8 cellular contexts compared by ENCODE assay signal in genomic region chr19:55255618-55256423, GRCh38. TPM values are rescaled to one million over a fixed set of nuclear protein-coding genes. Genes with fewer than 3 reads are reported as not detected.
DNase-seq lines count a peak whose midpoint lies in the region; ATAC-seq and TF ChIP-seq lines count a peak whose summit lies in the region.

No MANE protein-coding gene starts in this region.

- intact Hi-C loops in HCT116 (cut with micrococcal nuclease): loop anchor here (5.0 kb wide), 1 partner anchor 89 kb away; the partner anchor contains the start of gene DNAAF3

- no peak for DNase-seq in AG04449 (ENCODE audit: low read depth, low spot score)
- DNase-seq in HCT116 (ENCODE audit: low read depth, low spot score): no peak
- peak; percentile 46 to 62 for DNase-seq in activated CD4-positive, alpha-beta T cell treated with anti-CD3 and anti-CD28 coated beads for 4 hours
- DNase-seq in stimulated activated CD4-positive, alpha-beta T cell treated with anti-CD3 and anti-CD28 coated beads, Interleukin-15, amount 100 ng/mL, for 24 hours: peak; percentile 82
- DNase-seq in superior temporal gyrus (ENCODE audit: extremely low spot score): no peak
- DNase-seq in HT-29 (ENCODE audit: low spot score): no peak

- H4K20me1 ChIP-seq in HCT116 (ENCODE audit: insufficient read depth): no peaks in the 10 kb centered on the region

- no peaks in the 10 kb centered on the region for H3K27me3 ChIP-seq in HCT116 (ENCODE audit: insufficient read depth, low read length)
- H3K27me3 ChIP-seq in esophagus (ENCODE audit: control insufficient read depth in 1 of 2, insufficient read depth in 2 of 2, low read length in 2 of 2): no peaks in the 10 kb centered on the region

- H3K79me2 ChIP-seq in HCT116 (ENCODE audit: insufficient read depth, low read length): peaks cover 79% of the 10 kb centered on the region

- no peak overlapping the region for H3K9ac ChIP-seq in HCT116 (ENCODE audit: low read length)

- H3K4me2 ChIP-seq in HCT116 (ENCODE audit: low read length): peak overlapping the region; percentile 98

- H3K4me1 ChIP-seq in HCT116 (ENCODE audit: control insufficient read depth in 1 of 2, insufficient read depth in 2 of 2, low read length in 2 of 2): peaks cover 20 to 41% of the 10 kb centered on the region in 2 experiments
- H3K4me1 ChIP-seq in esophagus (ENCODE audit: control insufficient read depth in 2 of 2, insufficient read depth in 2 of 2, low read length in 1 of 2): peaks cover 21 to 29% of the 10 kb centered on the region in 2 donors

- RAD21 ChIA-PET in HCT116 (lab: Charles Lee; ENCODE audit: low non-redundant PET in 1 of 2, low total read pairs in 2 of 2, uncharacterized antibody in 2 of 2, unreplicated experiment in 2 of 2): no interaction called here

- H2AFZ ChIP-seq in HCT116 (ENCODE audit: low read depth, low read length, poor library complexity, severe bottlenecking): no peak overlapping the region

- CTCF ChIA-PET in AG04449 (lab: Yijun Ruan, JAX): interaction anchor here (0.7 to 2.1 kb wide), 5 partner anchors 12 to 115 kb away, joined by 3 to 8 read pairs (median 4); no protein-coding TSS in a partner anchor
- CTCF ChIA-PET in HCT116 (lab: Charles Lee): no interaction called here

- no peak for ATAC-seq in HCT116
- ATAC-seq in GM18861 (IDR thresholded peaks at IDR 0.05; ENCODE audit: unreplicated experiment): no peak

- WGBS in esophagus, 2 donors: 44 to 48% methylated on average over 17 of the region's 17 CpGs

- H3K9me3 ChIP-seq in HCT116 (ENCODE audit: control insufficient read depth in 1 of 2, insufficient read depth in 1 of 2, low read depth in 1 of 2, low read length in 2 of 2) (no peaks in the 10 kb centered on the region), esophagus (ENCODE audit: control insufficient read depth in 2 of 2, insufficient read depth in 1 of 2, low read depth in 1 of 2, low read length in 1 of 2) (no peaks in the 10 kb centered on the region)

- H3K36me3 ChIP-seq in HCT116 (ENCODE audit: control insufficient read depth in 1 of 2, insufficient read depth in 2 of 2, low read length in 2 of 2) (peaks cover 0 to 9% of the 10 kb centered on the region in 2 experiments; a peak in 3 of 4 replicates), esophagus (ENCODE audit: control insufficient read depth in 2 of 2, insufficient read depth in 2 of 2, low read length in 1 of 2) (peaks cover 0 to 8% of the 10 kb centered on the region in 2 donors)

- no peak for TF ChIP-seq CTCF in AG04449 (IDR thresholded peaks at IDR 0.05; ENCODE audit: insufficient read depth, low read length, missing control alignments)
- TF ChIP-seq CTCF in HCT116 (IDR thresholded peaks at IDR 0.05 in 2 of 3, conservative IDR thresholded peaks at IDR 0.05 in 1 of 3; ENCODE audit: borderline replicate concordance in 1 of 3, insufficient read depth in 1 of 3, low read depth in 2 of 3, low read length in 2 of 3): no peak

- POLR2A ChIA-PET in AG04449 (lab: Yijun Ruan, JAX): interaction anchor here (1.0 kb wide), 1 partner anchor 8 kb away, joined by 3 read pairs; no protein-coding TSS in a partner anchor
- POLR2A ChIA-PET in HCT116 (lab: Charles Lee): interaction anchor here (1.2 kb wide), 1 partner anchor 45 kb away, joined by 3 read pairs; no protein-coding TSS in a partner anchor

- no peak for TF ChIP-seq RAD21 in HCT116 (IDR thresholded peaks at IDR 0.05; ENCODE audit: low read depth)

- no peak overlapping the region for H3K27ac ChIP-seq in HCT116 (ENCODE audit: low read depth, low read length)
- peak overlapping the region; percentile 17 to 66 for H3K27ac ChIP-seq in esophagus (ENCODE audit: low read depth in 2 of 2, low read length in 1 of 2)

- no peaks in the 10 kb centered on the region for H3K9me2 ChIP-seq in HCT116 (ENCODE audit: insufficient read depth)

- BruUV-seq in HCT116 (replicated peaks; lab: Mats Ljungman, UMichigan): no TSS peak

- peak overlapping the region; percentile 20 for H3K4me3 ChIP-seq in AG04449 (ENCODE audit: low read depth, low read length)
- no peak overlapping the region for H3K4me3 ChIP-seq in HCT116 (replicated peaks in 1 of 2; ENCODE audit: low read depth in 1 of 2, low read length in 2 of 2)
- peak overlapping the region; percentile 11 to 27 for H3K4me3 ChIP-seq in esophagus (ENCODE audit: low read depth in 1 of 2, low read length in 2 of 2)

- TF ChIP-seq POLR2A in HCT116 (IDR thresholded peaks at IDR 0.05; ENCODE audit: borderline replicate concordance, extremely low read depth, insufficient read depth, insufficient read length): no peak

TF ChIP-seq in HCT116, 20 proteins besides CTCF, POLR2A, EP300 and RAD21:
- no peak for TF ChIP-seq SP1 (IDR thresholded peaks at IDR 0.05; ENCODE audit: low read depth)
- no peak for TF ChIP-seq EZH2phosphoT487 (IDR thresholded peaks at IDR 0.05; ENCODE audit: borderline replicate concordance)
- no peak for TF ChIP-seq MAX (IDR thresholded peaks at IDR 0.05)
- no peak for TF ChIP-seq ZNF274 (IDR thresholded peaks at IDR 0.05; ENCODE audit: low read depth, low read length)
- no peak for TF ChIP-seq ATF3 (IDR thresholded peaks at IDR 0.05)
- no peak for TF ChIP-seq SRF (IDR thresholded peaks at IDR 0.05; ENCODE audit: low read depth)
- TF ChIP-seq FOSL1 (IDR thresholded peaks at IDR 0.05; ENCODE audit: low read depth): no peak
- no peak for TF ChIP-seq SIN3A (IDR thresholded peaks at IDR 0.05; ENCODE audit: low read depth)
- TF ChIP-seq POLR2AphosphoS5 (IDR thresholded peaks at IDR 0.05; ENCODE audit: low read depth, low read length): no peak
- TF ChIP-seq ELF1 (IDR thresholded peaks at IDR 0.05; ENCODE audit: borderline replicate concordance, low read depth): no peak
- TF ChIP-seq ZBTB33 (IDR thresholded peaks at IDR 0.05; ENCODE audit: extremely low read depth, insufficient replicate concordance, low read length): no peak
- no peak for TF ChIP-seq JUND (IDR thresholded peaks at IDR 0.05)
- no peak for TF ChIP-seq TCF7L2 (IDR thresholded peaks at IDR 0.05; ENCODE audit: borderline replicate concordance, extremely low read depth, insufficient read depth, insufficient read length)
- TF ChIP-seq YY1 (IDR thresholded peaks at IDR 0.05; ENCODE audit: extremely low read depth, insufficient replicate concordance, low read depth, low read length): no peak
- no peak for TF ChIP-seq EGR1 (IDR thresholded peaks at IDR 0.05; ENCODE audit: low read depth)

RNA-seq across cellular contexts. Expression of gene PPP6R1, which starts 3.0 kb away (rescaled TPM):
- 96.7 TPM for total RNA-seq in HCT116 (2021; ENCODE audit: unreplicated experiment)
- polyA plus RNA-seq in HCT116 (2012): 67.9 and 75.2 TPM in 2 replicates
- polyA plus RNA-seq in esophagus: 10 to 100 TPM; 29.8 to 30.6 TPM
- total RNA-seq in HT-29 (2014; rRNA removed; shearing (Covaris generic)): 111 and 131 TPM in 2 replicates

RNA-seq across cellular contexts. Expression of gene HSPBP1, which starts 24.1 kb away (rescaled TPM):
- 63.0 TPM for total RNA-seq in HCT116 (2021; ENCODE audit: unreplicated experiment)
- 49.1 and 50.2 TPM in 2 replicates for polyA plus RNA-seq in HCT116 (2012)
- 10 to 100 TPM; 30.9 to 44.9 TPM for polyA plus RNA-seq in esophagus
- total RNA-seq in HT-29 (2014; rRNA removed; shearing (Covaris generic)): 173 and 177 TPM in 2 replicates

RNA-seq across cellular contexts. Expression of gene TMEM86B, which starts 27.3 kb away (rescaled TPM):
- 10.6 TPM for total RNA-seq in HCT116 (2021; ENCODE audit: unreplicated experiment)
- polyA plus RNA-seq in HCT116 (2012): 6.4 and 7.6 TPM in 2 replicates
- 1 to 10 TPM; 2.3 to 6.0 TPM for polyA plus RNA-seq in esophagus
- 9.9 and 10.6 TPM in 2 replicates for total RNA-seq in HT-29 (2014; rRNA removed; shearing (Covaris generic))

RNA-seq across cellular contexts. Expression of gene BRSK1, which starts 28.0 kb away (rescaled TPM):
- total RNA-seq in HCT116 (2021; ENCODE audit: unreplicated experiment): 33.3 TPM
- 37.7 and 47.8 TPM in 2 replicates for polyA plus RNA-seq in HCT116 (2012)
- 1 to 10 TPM in 1 of 2 donors, under 1 TPM in 1; 0.96 to 1.0 TPM for polyA plus RNA-seq in esophagus
- 0.37 and 1.9 TPM in 2 replicates for total RNA-seq in HT-29 (2014; rRNA removed; shearing (Covaris generic))

RNA-seq across cellular contexts. Expression of gene PTPRH, which starts 46.5 kb away (rescaled TPM):
- total RNA-seq in HCT116 (2021; ENCODE audit: unreplicated experiment): 15.9 TPM
- polyA plus RNA-seq in HCT116 (2012): 25.5 and 27.0 TPM in 2 replicates
- under 1 TPM; 0.10 to 0.19 TPM for polyA plus RNA-seq in esophagus
- total RNA-seq in HT-29 (2014; rRNA removed; shearing (Covaris generic)): 87.1 and 103 TPM in 2 replicates

Comparison
In these comparisons a context has a peak if more than half of its experiments do, and no peak if none do; other contexts are left out.
1. DNase-seq: peak in activated CD4-positive, alpha-beta T cell treated with anti-CD3 and anti-CD28 coated beads for 4 hours (2 of 2) and stimulated activated CD4-positive, alpha-beta T cell treated with anti-CD3 and anti-CD28 coated beads, Interleukin-15, amount 100 ng/mL, for 24 hours (single experiment); none in AG04449 (single experiment), HCT116 (single experiment), superior temporal gyrus (single experiment) and HT-29 (single experiment).
2. H3K4me3 ChIP-seq: peak in AG04449 (single experiment) and esophagus (2 of 2); none in HCT116 (0 of 2).